Comparison of ENCODE assay signal across 1 cellular context in the genomic region with DNA sequence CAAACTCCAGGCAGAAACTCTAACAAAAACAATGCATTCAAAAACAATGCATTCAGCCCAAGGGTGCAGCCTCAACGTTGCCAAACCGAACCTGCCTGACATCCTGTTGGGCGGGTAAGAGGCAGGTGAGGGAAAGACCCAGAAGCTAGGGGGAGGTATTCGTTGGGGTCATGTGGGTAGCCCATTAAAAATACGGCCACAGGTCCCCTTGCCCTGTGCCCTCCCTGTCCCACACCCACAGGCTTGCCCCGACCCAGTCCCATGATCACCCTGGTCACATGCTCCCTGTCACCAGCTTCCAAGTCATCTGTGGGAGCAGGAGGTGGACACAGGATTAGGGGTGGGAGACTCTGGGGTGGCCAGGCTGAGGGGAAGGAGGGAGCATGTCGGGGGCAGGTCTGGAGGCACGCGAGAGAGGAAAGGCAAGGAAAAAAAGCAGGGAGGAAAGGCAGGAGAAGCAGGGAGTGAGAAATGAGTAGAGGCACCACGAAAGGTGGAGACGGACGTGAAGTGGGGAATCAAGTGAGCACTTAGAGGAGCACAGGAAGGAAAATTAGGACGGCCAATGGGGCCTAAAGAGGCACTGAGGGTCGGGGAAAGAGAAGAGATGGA.
TF ChIP-seq lines count a peak whose summit lies in the region.

No MANE protein-coding gene starts in this region.

TF ChIP-seq in IMR-90, 13 proteins besides CTCF, POLR2A, EP300 and RAD21:
- TF ChIP-seq, protein P1, sequence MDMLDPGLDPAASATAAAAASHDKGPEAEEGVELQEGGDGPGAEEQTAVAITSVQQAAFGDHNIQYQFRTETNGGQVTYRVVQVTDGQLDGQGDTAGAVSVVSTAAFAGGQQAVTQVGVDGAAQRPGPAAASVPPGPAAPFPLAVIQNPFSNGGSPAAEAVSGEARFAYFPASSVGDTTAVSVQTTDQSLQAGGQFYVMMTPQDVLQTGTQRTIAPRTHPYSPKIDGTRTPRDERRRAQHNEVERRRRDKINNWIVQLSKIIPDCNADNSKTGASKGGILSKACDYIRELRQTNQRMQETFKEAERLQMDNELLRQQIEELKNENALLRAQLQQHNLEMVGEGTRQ (IDR thresholded peaks at IDR 0.05; ENCODE audit: low read depth, low read length), result peak; percentile 46; the same call in 1 of the 2 replicates
- no peak for TF ChIP-seq MXI1 (IDR thresholded peaks at IDR 0.05; ENCODE audit: borderline replicate concordance, low read depth, low read length)
